Comparison of ENCODE assay signal across 3 cellular contexts in genomic region chr1:210170220-210170619, GRCh38.
A peak's percentile ranks its signal among the peaks of the same experiment; 100 is the strongest.
TF ChIP-seq lines count a peak whose summit lies in the region.

No MANE protein-coding gene starts in this region.

TF ChIP-seq in HepG2, 621 proteins besides CTCF, POLR2A, EP300 and RAD21:
- TF ChIP-seq MAFK (conservative IDR thresholded peaks at IDR 0.05 in 1 of 2, IDR thresholded peaks at IDR 0.05 in 1 of 2; ENCODE audit: low read length in 2 of 2) (peak; percentile 55 to 72; a peak in 3 of 4 replicates), HNRNPLL (IDR thresholded peaks at IDR 0.05; ENCODE audit: low read depth, low read length, poor library complexity, severe bottlenecking) (no peak), MAFF (IDR thresholded peaks at IDR 0.05; ENCODE audit: low read depth, low read length) (peak; percentile 65; the same call in 1 of the 2 replicates)

TF ChIP-seq in IMR-90, 13 proteins besides CTCF, POLR2A, EP300 and RAD21:
- TF ChIP-seq MAFK (IDR thresholded peaks at IDR 0.05; ENCODE audit: low read depth, low read length) (peak; percentile 59), BHLHE40 (IDR thresholded peaks at IDR 0.05; ENCODE audit: low read depth, low read length) (no peak), FOS (IDR thresholded peaks at IDR 0.05; ENCODE audit: low read depth, low read length) (no peak), RFX5 (IDR thresholded peaks at IDR 0.05; ENCODE audit: low read depth, low read length) (no peak), MAZ (IDR thresholded peaks at IDR 0.05; ENCODE audit: borderline replicate concordance, low read depth, low read length) (no peak), NFE2L2 (IDR thresholded peaks at IDR 0.05; ENCODE audit: low read depth, low read length) (no peak), SMC3 (IDR thresholded peaks at IDR 0.05; ENCODE audit: low read depth, low read length) (no peak), RCOR1 (IDR thresholded peaks at IDR 0.05; ENCODE audit: insufficient replicate concordance, low read length) (no peak), ELK1 (IDR thresholded peaks at IDR 0.05; ENCODE audit: borderline replicate concordance, low read depth, low read length) (no peak)
TF ChIP-seq in IMR-90: peak in this region for 1.

TF ChIP-seq in endothelial cell of umbilical vein, 7 proteins besides CTCF, POLR2A, EP300 and RAD21:
- no peak for TF ChIP-seq GATA2 (IDR thresholded peaks at IDR 0.05; ENCODE audit: insufficient read depth, insufficient read length, low read depth, low read length)
- TF ChIP-seq JUN (IDR thresholded peaks at IDR 0.05; ENCODE audit: borderline replicate concordance, insufficient read depth, insufficient read length, low read depth): no peak
- TF ChIP-seq MYC (IDR thresholded peaks at IDR 0.05; ENCODE audit: low read depth, low read length): no peak
- no peak for TF ChIP-seq POLR2AphosphoS5 (IDR thresholded peaks at IDR 0.05; ENCODE audit: insufficient read depth, low read depth, low read length)
- no peak for TF ChIP-seq EZH2 (IDR thresholded peaks at IDR 0.05; ENCODE audit: borderline replicate concordance, low read depth, low read length, severe bottlenecking)
- no peak for TF ChIP-seq MAX (IDR thresholded peaks at IDR 0.05; ENCODE audit: insufficient read depth, insufficient read length)
- no peak for TF ChIP-seq FOS (IDR thresholded peaks at IDR 0.05; ENCODE audit: borderline replicate concordance, insufficient read depth, low read length)
